In the genomic region with DNA sequence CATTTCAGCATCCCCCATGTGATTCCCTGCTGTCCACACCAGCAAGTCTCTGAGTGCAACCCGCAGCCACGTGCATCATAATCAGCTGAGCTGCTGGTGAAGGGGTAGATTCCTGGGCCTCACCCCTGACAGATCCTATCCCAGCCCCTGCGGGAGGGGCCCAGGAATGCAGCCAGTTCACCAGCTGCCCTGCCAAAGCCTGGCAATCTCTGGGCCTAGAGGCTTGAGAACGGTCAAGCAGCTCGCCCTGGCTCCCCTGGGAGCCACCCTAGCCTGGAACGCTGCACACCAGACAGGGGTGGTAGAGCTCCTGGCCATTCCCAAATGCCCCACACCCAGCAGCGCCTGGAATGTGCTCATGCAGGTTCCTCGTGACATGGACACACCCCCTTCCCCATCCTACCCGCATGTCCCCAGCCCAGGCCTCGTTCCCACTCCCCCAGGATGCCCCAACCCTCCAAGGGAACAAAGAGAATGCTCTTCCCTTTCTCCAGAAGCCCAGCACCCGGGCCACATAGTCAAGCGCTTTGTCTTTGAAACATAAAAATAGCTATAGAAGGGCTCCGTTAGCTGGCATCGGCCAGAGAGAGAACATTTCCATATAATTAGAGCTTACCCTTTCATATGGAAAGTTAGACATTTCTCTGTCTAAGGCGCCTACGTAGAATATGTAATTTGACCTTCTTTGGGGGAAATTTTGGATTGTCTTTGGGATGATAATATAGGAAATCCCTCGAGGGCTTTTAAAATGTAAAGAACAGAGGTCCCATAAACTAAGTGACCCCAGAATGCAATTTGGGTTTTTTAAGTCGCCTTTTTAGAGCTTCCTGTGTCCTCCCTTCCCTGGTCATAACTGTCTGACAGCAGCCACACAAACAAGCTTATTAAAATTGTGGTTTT, we compare ENCODE assay signal across 11 cellular contexts. TPM values are rescaled to one million over a fixed set of nuclear protein-coding genes. Genes with fewer than 3 reads are reported as not detected.
A peak's percentile ranks its signal among the peaks of the same experiment; 100 is the strongest.
DNase-seq lines count a peak whose midpoint lies in the region; FAIRE-seq and TF ChIP-seq lines count a peak whose summit lies in the region.
"Had no signal": no experiment of that assay in that cellular context is flagged by ENCODE, and none has a peak within 500 bp of the region (broad histone marks: within the 10 kb centered on the region; RNA-seq: fewer than 3 reads in every experiment).

No MANE protein-coding gene starts in this region.

- H3K4me3 Mint-ChIP-seq in glutamatergic neuron (ENCODE audit: unreplicated experiment), result peak overlapping the region; percentile 44
- H3K4me3 Mint-ChIP-seq in CD4-positive, alpha-beta memory T cell, result no peak overlapping the region
- no peak overlapping the region for H3K4me3 Mint-ChIP-seq in CD8-positive, alpha-beta memory T cell

- no peaks in the 10 kb centered on the region for H3K9me3 ChIP-seq in uterus
- no peaks in the 10 kb centered on the region for H3K9me3 ChIP-seq in CD4-positive, alpha-beta memory T cell (ENCODE audit: control insufficient read depth in 1 of 2, low read length in 2 of 2)
- no peaks in the 10 kb centered on the region for H3K9me3 ChIP-seq in CD8-positive, alpha-beta memory T cell (ENCODE audit: low read length)

- CTCF ChIA-PET in CD4-positive, alpha-beta memory T cell (lab: Charles Lee; ENCODE audit: partially characterized antibody), result no interaction called here
- CTCF ChIA-PET in CD8-positive, alpha-beta memory T cell (lab: Charles Lee), result interaction anchor here (1.1 kb wide), 1 partner anchor 402 kb away, joined by 4 read pairs; no protein-coding TSS in a partner anchor

- peaks cover 7% of the 10 kb centered on the region for H3K9me3 Mint-ChIP-seq in glutamatergic neuron (ENCODE audit: unreplicated experiment)
- H3K9me3 Mint-ChIP-seq in CD4-positive, alpha-beta memory T cell, result peaks cover 0 to 2% (median 0%) of the 10 kb centered on the region in 8 donors
- no peaks in the 10 kb centered on the region for H3K9me3 Mint-ChIP-seq in CD8-positive, alpha-beta memory T cell
- H3K9me3 Mint-ChIP-seq: activated T-helper 2 cell treated with anti-CD3 and anti-CD28 coated beads, Interferon-gamma antibody, Interleukin-2, Interleukin-4, amounts not matched to agents 10 μg/mL and 5 μg/mL and 100 μg/mL, durations not matched to agents 14 hours and 24 hours and 36 hours had no signal

- TF ChIP-seq CTCF in glutamatergic neuron (IDR thresholded peaks at IDR 0.05; ENCODE audit: partially characterized antibody, unreplicated experiment) (no peak), uterus (IDR thresholded peaks at IDR 0.05) (no peak)

- peak overlapping the region; percentile 68 for H3K27ac Mint-ChIP-seq in glutamatergic neuron (ENCODE audit: unreplicated experiment)
- no peak overlapping the region for H3K27ac Mint-ChIP-seq in CD4-positive, alpha-beta memory T cell
- peak overlapping the region in 1 of 8 donors; percentile 46 for H3K27ac Mint-ChIP-seq in CD8-positive, alpha-beta memory T cell
- H3K27ac Mint-ChIP-seq: activated T-helper 2 cell treated with anti-CD3 and anti-CD28 coated beads, Interferon-gamma antibody, Interleukin-2, Interleukin-4, amounts not matched to agents 10 μg/mL and 5 μg/mL and 100 μg/mL, durations not matched to agents 14 hours and 24 hours and 36 hours had no signal

- no peak for FAIRE-seq in HTR-8/SVneo (lab: Jason Lieb, UNC)

- intact Hi-C loops in uterus (cut with DNase I; ENCODE audit: low total_unique reads), result no loop called here
- intact Hi-C loops in CD4-positive, alpha-beta memory T cell (cut with micrococcal nuclease), result no loop called here

- TF ChIP-seq POLR2A in uterus (IDR thresholded peaks at IDR 0.05), result no peak

- H3K27me3 ChIP-seq in uterus, result no peaks in the 10 kb centered on the region
- H3K27me3 ChIP-seq in CD4-positive, alpha-beta memory T cell (ENCODE audit: insufficient read depth, low read length), result no peaks in the 10 kb centered on the region
- no peaks in the 10 kb centered on the region for H3K27me3 ChIP-seq in CD8-positive, alpha-beta memory T cell (ENCODE audit: insufficient read depth, low read length, poor library complexity, severe bottlenecking)

- peaks cover 7 to 49% of the 10 kb centered on the region in 2 donors for H3K4me1 ChIP-seq in uterus
- H3K4me1 ChIP-seq in CD4-positive, alpha-beta memory T cell (ENCODE audit: insufficient read depth, low read length), result peaks cover 8% of the 10 kb centered on the region
- no peaks in the 10 kb centered on the region for H3K4me1 ChIP-seq in CD8-positive, alpha-beta memory T cell (ENCODE audit: insufficient read depth, low read length)

- DNase-seq in NCI-H2227 (lab: John Stamatoyannopoulos, UW; ENCODE audit: unreplicated experiment), result peak; percentile 19
- no peak for DNase-seq in NCI-H2227 treated with DMSO at 0.1 percent for 48 hours (lab: John Stamatoyannopoulos, UW)
- DNase-seq in glutamatergic neuron, result no peak
- DNase-seq in myocyte (ENCODE audit: low read depth), result peak; percentile 96
- no peak for DNase-seq in uterus
- DNase-seq in CD4-positive, alpha-beta memory T cell, result no peak
- no peak for DNase-seq in HTR-8/SVneo (ENCODE audit: insufficient read length, low spot score)
- DNase-seq in CD8-positive, alpha-beta memory T cell, result no peak
- DNase-seq: NCI-H774 had no signal

- peak overlapping the region; percentile 12 to 48 for H3K27ac ChIP-seq in uterus
- H3K27ac ChIP-seq in CD4-positive, alpha-beta memory T cell (ENCODE audit: low read depth, low read length), result no peak overlapping the region
- no peak overlapping the region for H3K27ac ChIP-seq in CD8-positive, alpha-beta memory T cell (ENCODE audit: low read depth, low read length)
- H3K27ac ChIP-seq: 22Rv1 had no signal

- no peaks in the 10 kb centered on the region for H3K36me3 ChIP-seq in uterus
- no peaks in the 10 kb centered on the region for H3K36me3 ChIP-seq in CD4-positive, alpha-beta memory T cell (ENCODE audit: insufficient read depth, low read length)
- no peaks in the 10 kb centered on the region for H3K36me3 ChIP-seq in CD8-positive, alpha-beta memory T cell (ENCODE audit: insufficient read depth, low read length)

- peaks cover 15% of the 10 kb centered on the region for H3K27me3 Mint-ChIP-seq in glutamatergic neuron (ENCODE audit: unreplicated experiment)
- no peaks in the 10 kb centered on the region for H3K27me3 Mint-ChIP-seq in CD4-positive, alpha-beta memory T cell
- H3K27me3 Mint-ChIP-seq in CD8-positive, alpha-beta memory T cell, result peaks cover 11 to 17% of the 10 kb centered on the region in 2 donors

- H3K4me3 ChIP-seq in uterus, result no peak overlapping the region
- no peak overlapping the region for H3K4me3 ChIP-seq in CD4-positive, alpha-beta memory T cell (ENCODE audit: low read length in 2 of 2)
- no peak overlapping the region for H3K4me3 ChIP-seq in CD8-positive, alpha-beta memory T cell (ENCODE audit: low read length)

- H3K4me1 Mint-ChIP-seq in glutamatergic neuron (ENCODE audit: low read depth, unreplicated experiment), result peaks cover 33% of the 10 kb centered on the region
- H3K4me1 Mint-ChIP-seq in CD4-positive, alpha-beta memory T cell, result peaks cover 5 to 11% (median 7%) of the 10 kb centered on the region in 4 donors
- peaks cover 4 to 9% (median 6%) of the 10 kb centered on the region in 3 donors for H3K4me1 Mint-ChIP-seq in CD8-positive, alpha-beta memory T cell

- H3K36me3 Mint-ChIP-seq in glutamatergic neuron (ENCODE audit: unreplicated experiment), result no peaks in the 10 kb centered on the region
- H3K36me3 Mint-ChIP-seq in CD4-positive, alpha-beta memory T cell, result no peaks in the 10 kb centered on the region
- H3K36me3 Mint-ChIP-seq in CD8-positive, alpha-beta memory T cell, result no peaks in the 10 kb centered on the region

- POLR2A ChIA-PET in CD4-positive, alpha-beta memory T cell (lab: Charles Lee; ENCODE audit: partially characterized antibody), result interaction anchor here (0.6 kb wide), 1 partner anchor 10 kb away, joined by 3 read pairs; no protein-coding TSS in a partner anchor
- POLR2A ChIA-PET in CD8-positive, alpha-beta memory T cell (lab: Charles Lee), result no interaction called here

RNA-seq across cellular contexts. Expression of gene CEP295NL, which starts 3.4 kb away (rescaled TPM):
- 6.4 TPM for total RNA-seq in glutamatergic neuron (ENCODE audit: unreplicated experiment)
- 0.10 and 1.7 TPM in 2 replicates for total RNA-seq in myocyte
- 1.3 TPM for polyA plus RNA-seq in myocyte (2012)
- 10 to 100 TPM in 1 of 4 donors, 1 to 10 TPM in 2, not detected in 1; 1.8 to 14.5 (median 3.8) TPM for total RNA-seq in uterus
- total RNA-seq in CD4-positive, alpha-beta memory T cell, result under 1 TPM in 1 of 2 experiments, not detected in 1; 0.28 TPM
- not detected for polyA plus RNA-seq in CD4-positive, alpha-beta memory T cell
- total RNA-seq in CD8-positive, alpha-beta memory T cell, result not detected
- not detected for polyA plus RNA-seq in CD8-positive, alpha-beta memory T cell
- total RNA-seq: activated T-helper 2 cell treated with anti-CD3 and anti-CD28 coated beads, Interferon-gamma antibody, Interleukin-2, Interleukin-4, amounts not matched to agents 10 μg/mL and 5 μg/mL and 100 μg/mL, durations not matched to agents 14 hours and 24 hours and 36 hours had no signal

RNA-seq across cellular contexts. Expression of gene TIMP2, which starts 25.6 kb away (rescaled TPM):
- total RNA-seq in glutamatergic neuron (ENCODE audit: unreplicated experiment) (121 TPM), myocyte (197 and 208 TPM in 2 replicates), uterus (100 to 1,000 TPM; 119 to 399 (median 127) TPM)
- polyA plus RNA-seq in myocyte (2012), result 598 TPM
- 1 to 10 TPM; 5.9 to 6.0 TPM for total RNA-seq in CD4-positive, alpha-beta memory T cell
- under 1 TPM in 1 of 2 donors, not detected in 1; 0.22 TPM for polyA plus RNA-seq in CD4-positive, alpha-beta memory T cell
- 1 to 10 TPM; 1.3 to 1.6 TPM for total RNA-seq in CD8-positive, alpha-beta memory T cell
- 0.08 TPM for polyA plus RNA-seq in CD8-positive, alpha-beta memory T cell

RNA-seq across cellular contexts. Expression of gene USP36, which starts 59.0 kb away (rescaled TPM):
- total RNA-seq in glutamatergic neuron (ENCODE audit: unreplicated experiment), result 45.3 TPM
- 24.5 and 29.7 TPM in 2 replicates for total RNA-seq in myocyte
- polyA plus RNA-seq in myocyte (2012), result 38.0 TPM
- total RNA-seq in uterus, result 100 to 1,000 TPM in 1 of 4 donors, 10 to 100 TPM in 2, 1 to 10 TPM in 1; 6.5 to 102 (median 31.9) TPM
- 100 to 1,000 TPM; 181 to 183 TPM for total RNA-seq in CD4-positive, alpha-beta memory T cell
- 10 to 100 TPM; 35.4 to 55.1 TPM for polyA plus RNA-seq in CD4-positive, alpha-beta memory T cell
- total RNA-seq in CD8-positive, alpha-beta memory T cell, result 100 to 1,000 TPM; 118 to 122 TPM
- polyA plus RNA-seq in CD8-positive, alpha-beta memory T cell, result 43.2 TPM

Comparison
In these comparisons a context has a peak if more than half of its experiments do, and no peak if none do; other contexts are left out.
1. DNase-seq: peak in NCI-H2227 (single experiment) and myocyte (single experiment); none in NCI-H2227 treated with DMSO at 0.1 percent for 48 hours (single experiment), glutamatergic neuron (single experiment), uterus (0 of 2), CD4-positive, alpha-beta memory T cell (0 of 5), HTR-8/SVneo (single experiment) and CD8-positive, alpha-beta memory T cell (0 of 5).
2. H3K27ac ChIP-seq: peak in uterus (2 of 2); none in CD4-positive, alpha-beta memory T cell (single experiment) and CD8-positive, alpha-beta memory T cell (single experiment).
3. RNA of gene TIMP2, which starts 25.6 kb away (total RNA-seq): 197 to 208 TPM in myocyte, 119 to 399 TPM in uterus and 121 TPM in glutamatergic neuron (single experiment); 5.9 to 6.0 TPM in CD4-positive, alpha-beta memory T cell and 1.3 to 1.6 TPM in CD8-positive, alpha-beta memory T cell; every median in the first group is over 10 times any median in the second.